ENCODE assay signal across 27 cellular contexts in genomic region chr14:94427016-94427613, GRCh38. TPM values are rescaled to one million over a fixed set of nuclear protein-coding genes. Genes with fewer than 3 reads are reported as not detected.
DNase-seq lines count a peak whose midpoint lies in the region; ATAC-seq and TF ChIP-seq lines count a peak whose summit lies in the region.
"Had no signal": no experiment of that assay in that cellular context is flagged by ENCODE, and none has a peak within 500 bp of the region (broad histone marks: within the 10 kb centered on the region; RNA-seq: fewer than 3 reads in every experiment).

No MANE protein-coding gene starts in this region.

- no peak overlapping the region for H3K4me3 Mint-ChIP-seq in osteocyte (ENCODE audit: unreplicated experiment)
- H3K4me3 Mint-ChIP-seq: B cell; CD8-positive, alpha-beta memory T cell had no signal

- no peaks in the 10 kb centered on the region for H3K9me3 Mint-ChIP-seq in osteocyte (ENCODE audit: unreplicated experiment)

- TF ChIP-seq CTCF in osteocyte (IDR thresholded peaks at IDR 0.05): no peak

- H3K27ac Mint-ChIP-seq in osteocyte (ENCODE audit: unreplicated experiment): no peak overlapping the region
- H3K27ac Mint-ChIP-seq: B cell; CD14-positive monocyte; CD8-positive, alpha-beta memory T cell had no signal

- H3K27me3 Mint-ChIP-seq in osteocyte (ENCODE audit: unreplicated experiment): peaks cover 44% of the 10 kb centered on the region

- no peak for ATAC-seq in HG02759 (IDR thresholded peaks at IDR 0.05; ENCODE audit: unreplicated experiment)
- ATAC-seq: HCT116, K562 had no signal

- H3K4me1 Mint-ChIP-seq in osteocyte (ENCODE audit: unreplicated experiment): no peaks in the 10 kb centered on the region
- H3K4me1 Mint-ChIP-seq: CD8-positive, alpha-beta memory T cell had no signal

- no peaks in the 10 kb centered on the region for H3K36me3 Mint-ChIP-seq in osteocyte (ENCODE audit: unreplicated experiment)
- H3K36me3 Mint-ChIP-seq: CD14-positive monocyte; CD8-positive, alpha-beta memory T cell had no signal

- DNase-seq in MV-4-11 (lab: John Stamatoyannopoulos, UW): peak; percentile 14
- peak; percentile 65 for DNase-seq in SW480 (ENCODE audit: low spot score)
- peak; percentile 1 for DNase-seq in ecto neural progenitor cell (ENCODE audit: low spot score)
- peak; percentile 10 for DNase-seq in osteocyte (ENCODE audit: extremely low spot score, unreplicated experiment)
- DNase-seq in stimulated activated naive CD4-positive, alpha-beta T cell treated with Interleukin-2 at 50 U/mL for 16 hours (lab: John Stamatoyannopoulos, UW): no peak
- no peak for DNase-seq in SW 1271 (lab: John Stamatoyannopoulos, UW)
- DNase-seq: CD8-positive, alpha-beta memory T cell; DMS 273 treated with DMSO at 0.1 percent for 48 hours; DMS79 treated with DMSO at 0.1 percent for 48 hours; GF-D8; Kasumi-1; NCI-H1417; NCI-H1694; NCI-H2029 treated with DMSO at 0.1 percent for 48 hours; NCI-H2227 treated with DMSO at 0.1 percent for 48 hours; NCI-H526 treated with DMSO at 0.1 percent for 48 hours; RPMI8226; SHP77 treated with DMSO at 0.1 percent for 48 hours had no signal

RNA-seq across cellular contexts. Expression of gene SERPINA11, which starts 25.5 kb away (rescaled TPM):
- total RNA-seq in osteocyte: not detected in 2 replicates
- total RNA-seq: B cell; CD8-positive, alpha-beta memory T cell; H4; HT1080; K562; M059J; NCI-H460 had no signal

RNA-seq across cellular contexts. Expression of gene SERPINA1, which starts 38.7 kb away (rescaled TPM):
- total RNA-seq in osteocyte: not detected in 2 replicates

RNA-seq across cellular contexts. Expression of gene SERPINA9, which starts 48.9 kb away (rescaled TPM):
- not detected in 2 replicates for total RNA-seq in osteocyte
- total RNA-seq: CD8-positive, alpha-beta memory T cell; H4; HT1080; K562; M059J; NCI-H460 had no signal

Comparison
In these comparisons a context has a peak if more than half of its experiments do, and no peak if none do; other contexts are left out.
1. DNase-seq: peak in MV-4-11 (single experiment), SW480 (single experiment), ecto neural progenitor cell (single experiment) and osteocyte (single experiment); none in stimulated activated naive CD4-positive, alpha-beta T cell treated with Interleukin-2 at 50 U/mL for 16 hours (single experiment) and SW 1271 (0 of 2).